Comparison of ENCODE assay signal across 1 cellular context in genomic region chr16:48632137-48632774, GRCh38.
A peak's percentile ranks its signal among the peaks of the same experiment; 100 is the strongest.
TF ChIP-seq lines count a peak whose summit lies in the region.

No MANE protein-coding gene starts in this region.

TF ChIP-seq in HepG2, 621 proteins besides CTCF, POLR2A, EP300 and RAD21 (continued from another document and continues in another):
- no peak for TF ChIP-seq BRF2 (CRISPR knock-in tag; IDR thresholded peaks at IDR 0.05)
- TF ChIP-seq TIGD3 (CRISPR knock-in tag; IDR thresholded peaks at IDR 0.05; ENCODE audit: borderline replicate concordance) = no peak
- no peak for TF ChIP-seq KIAA2018 (CRISPR knock-in tag; IDR thresholded peaks at IDR 0.05; ENCODE audit: borderline replicate concordance)
- TF ChIP-seq ZNF121 (CRISPR knock-in tag; IDR thresholded peaks at IDR 0.05) = no peak
- TF ChIP-seq RNF219 (CRISPR knock-in tag; IDR thresholded peaks at IDR 0.05) = no peak
- 0 out of 2 replicates have a peak, but pooled peaks have one; percentile 19 for TF ChIP-seq MIER2 (CRISPR knock-in tag; IDR thresholded peaks at IDR 0.05)
- TF ChIP-seq EEA1 (CRISPR knock-in tag; IDR thresholded peaks at IDR 0.05; ENCODE audit: borderline replicate concordance) = no peak
- TF ChIP-seq ZZZ3 (CRISPR knock-in tag; IDR thresholded peaks at IDR 0.05; ENCODE audit: borderline replicate concordance) = no peak
- no peak for TF ChIP-seq TBL1XR1 (IDR thresholded peaks at IDR 0.05; ENCODE audit: borderline replicate concordance, low read length, partially characterized antibody)
- TF ChIP-seq MEF2D (CRISPR knock-in tag; IDR thresholded peaks at IDR 0.05) = no peak
- peak; percentile 58; the same call in 1 of the 2 replicates for TF ChIP-seq ZFX (CRISPR knock-in tag; IDR thresholded peaks at IDR 0.05; ENCODE audit: low read depth)
- TF ChIP-seq HNF1A (IDR thresholded peaks at IDR 0.05; ENCODE audit: low read depth) = peak; percentile 85
- TF ChIP-seq HNF1A (CRISPR knock-in tag; IDR thresholded peaks at IDR 0.05; ENCODE audit: borderline replicate concordance) = peak; percentile 90
- no peak for TF ChIP-seq ZNF205 (CRISPR knock-in tag; IDR thresholded peaks at IDR 0.05)
- TF ChIP-seq DRAP1 (CRISPR knock-in tag; IDR thresholded peaks at IDR 0.05) = no peak
- no peak for TF ChIP-seq ZNF260 (CRISPR knock-in tag; IDR thresholded peaks at IDR 0.05; ENCODE audit: borderline replicate concordance, low read depth)
- 0 out of 2 replicates have a peak, but pooled peaks have one; percentile 56 for TF ChIP-seq HMGXB3 (CRISPR knock-in tag; IDR thresholded peaks at IDR 0.05; ENCODE audit: borderline replicate concordance)
- no peak for TF ChIP-seq KDM6A (CRISPR knock-in tag; IDR thresholded peaks at IDR 0.05; ENCODE audit: low read depth)
- TF ChIP-seq ZBTB3 (CRISPR knock-in tag; IDR thresholded peaks at IDR 0.05; ENCODE audit: borderline replicate concordance, low read depth) = no peak
- TF ChIP-seq TRIM24 (CRISPR knock-in tag; IDR thresholded peaks at IDR 0.05) = no peak
- no peak for TF ChIP-seq GATAD1 (CRISPR knock-in tag; IDR thresholded peaks at IDR 0.05)
- no peak for TF ChIP-seq ZNF280B (CRISPR knock-in tag; IDR thresholded peaks at IDR 0.05; ENCODE audit: borderline replicate concordance)
- no peak for TF ChIP-seq ZNF18 (CRISPR knock-in tag; IDR thresholded peaks at IDR 0.05; ENCODE audit: insufficient replicate concordance)
- TF ChIP-seq HNF4G (IDR thresholded peaks at IDR 0.05; ENCODE audit: borderline replicate concordance, low read depth, low read length) = no peak
- TF ChIP-seq HNF4G (CRISPR knock-in tag; IDR thresholded peaks at IDR 0.05; ENCODE audit: borderline replicate concordance, low read depth) = no peak
- no peak for TF ChIP-seq SP2 (CRISPR knock-in tag; IDR thresholded peaks at IDR 0.05)
